ENCODE assay signal across 20 cellular contexts in genomic region chr4:74426101-74426500, GRCh38. TPM values are rescaled to one million over a fixed set of nuclear protein-coding genes. Genes with fewer than 3 reads are reported as not detected.
DNase-seq lines count a peak whose midpoint lies in the region; ATAC-seq, FAIRE-seq and TF ChIP-seq lines count a peak whose summit lies in the region.
"Had no signal": no experiment of that assay in that cellular context is flagged by ENCODE, and none has a peak within 500 bp of the region (broad histone marks: within the 10 kb centered on the region; RNA-seq: fewer than 3 reads in every experiment).

No MANE protein-coding gene starts in this region.

- FAIRE-seq in K562 (lab: Jason Lieb, UNC) (no peak), keratinocyte (lab: Jason Lieb, UNC) (peak; percentile 75)

- intact Hi-C loops in K562 (cut with micrococcal nuclease): no loop called here

- CTCF ChIA-PET in K562 (lab: Yijun Ruan, JAX; ENCODE audit: low intra/inter-chr PET ratio): no interaction called here

- TF ChIP-seq CTCF in AG10803 (conservative IDR thresholded peaks at IDR 0.05; ENCODE audit: low read length): no peak
- no peak for TF ChIP-seq CTCF in K562 (IDR thresholded peaks at IDR 0.05 in 2 of 3, conservative IDR thresholded peaks at IDR 0.05 in 1 of 3; ENCODE audit: insufficient read depth in 2 of 3, low read depth in 1 of 3, low read length in 3 of 3)
- TF ChIP-seq CTCF in keratinocyte (optimal IDR thresholded peaks at IDR 0.05 in 1 of 3, IDR thresholded peaks at IDR 0.05 in 1 of 3, conservative IDR thresholded peaks at IDR 0.05 in 1 of 3; ENCODE audit: extremely low read depth in 1 of 3, insufficient read depth in 2 of 3, low read length in 3 of 3): no peak

- dilution Hi-C loops in keratinocyte (cut with MboI; ENCODE audit: extremely low pct_ligation_motif_present, low sequenced_read_pairs): no loop called here

- ATAC-seq in K562 (no peak), left lobe of liver (no peak), GM21737 (IDR thresholded peaks at IDR 0.05; ENCODE audit: unreplicated experiment) (no peak)
- ATAC-seq: effector memory CD8-positive, alpha-beta T cell had no signal

- no peaks in the 10 kb centered on the region for H3K79me2 ChIP-seq in K562 (ENCODE audit: control insufficient read depth, insufficient read depth, low read length)
- H3K79me2 ChIP-seq in keratinocyte (ENCODE audit: control insufficient read depth, insufficient read depth, low read length): no peaks in the 10 kb centered on the region

- in situ Hi-C loops in K562 (cut with MboI): no loop called here

- H3K36me3 ChIP-seq in K562 (ENCODE audit: control insufficient read depth, insufficient read depth, low read length) (no peaks in the 10 kb centered on the region), keratinocyte (ENCODE audit: control insufficient read depth in 2 of 2, extremely low read depth in 1 of 2, insufficient read depth in 2 of 2, low read length in 2 of 2) (no peaks in the 10 kb centered on the region)
- H3K36me3 ChIP-seq: BLaER1 treated with 17β-estradiol and CSF1 and Interleukin-3, amounts not matched to agents 10 nM and 100 nM; cardiac muscle cell had no signal

- no peaks in the 10 kb centered on the region for H3K9me1 ChIP-seq in K562 (ENCODE audit: control insufficient read depth, insufficient read depth, low read length)
- H3K9me1 ChIP-seq in keratinocyte (ENCODE audit: control insufficient read depth, extremely low read depth, insufficient read depth, low read length): no peaks in the 10 kb centered on the region

- TF ChIP-seq EP300 in K562 (IDR thresholded peaks at IDR 0.05; ENCODE audit: low read length): no peak

- TF ChIP-seq POLR2A in K562 (conservative IDR thresholded peaks at IDR 0.05): no peak

- H4K20me1 ChIP-seq in K562 (replicated peaks; ENCODE audit: control insufficient read depth, insufficient read depth, low read length): no peaks in the 10 kb centered on the region
- no peaks in the 10 kb centered on the region for H4K20me1 ChIP-seq in keratinocyte (ENCODE audit: control insufficient read depth, extremely low read depth, insufficient read depth, low read length)
- H4K20me1 ChIP-seq: BLaER1 treated with 17β-estradiol and CSF1 and Interleukin-3, amounts not matched to agents 10 nM and 100 nM had no signal

- no peak overlapping the region for H3K4me3 ChIP-seq in AG10803 (ENCODE audit: low read length)
- no peak overlapping the region for H3K4me3 ChIP-seq in K562
- H3K4me3 ChIP-seq in keratinocyte (ENCODE audit: control insufficient read depth in 2 of 3, extremely low read depth in 1 of 3, insufficient read depth in 2 of 3, low read depth in 1 of 3, low read length in 3 of 3): no peak overlapping the region
- H3K4me3 ChIP-seq: BLaER1 treated with 17β-estradiol and CSF1 and Interleukin-3, amounts not matched to agents 10 nM and 100 nM; cardiac muscle cell had no signal

- H3K9ac ChIP-seq in K562 (ENCODE audit: insufficient read depth in 1 of 2, low read depth in 2 of 2, low read length in 2 of 2) (no peak overlapping the region), keratinocyte (ENCODE audit: control insufficient read depth, extremely low read depth, insufficient read depth, low read length) (no peak overlapping the region)
- H3K9ac ChIP-seq: BLaER1 treated with 17β-estradiol and CSF1 and Interleukin-3, amounts not matched to agents 10 nM and 100 nM had no signal

- H3K4me2 ChIP-seq in K562 (ENCODE audit: insufficient read depth, low read length) (no peak overlapping the region), keratinocyte (ENCODE audit: control insufficient read depth, extremely low read depth, insufficient read depth, low read depth, low read length) (peak overlapping the region; percentile 4)
- H3K4me2 ChIP-seq: BLaER1 treated with 17β-estradiol and CSF1 and Interleukin-3, amounts not matched to agents 10 nM and 100 nM had no signal

- H3K9me3 ChIP-seq in K562 (replicated peaks; ENCODE audit: control insufficient read depth, insufficient read depth, low read depth, low read length) (no peaks in the 10 kb centered on the region), keratinocyte (ENCODE audit: control insufficient read depth, low read depth, low read length) (no peaks in the 10 kb centered on the region)
- H3K9me3 ChIP-seq: BLaER1 treated with 17β-estradiol and CSF1 and Interleukin-3, amounts not matched to agents 10 nM and 100 nM had no signal

- WGBS in K562 (ENCODE audit: insufficient coverage, low coverage, missing lambda C conversion rate): no CpG with 5 or more reads among the region's 1 CpG

- peaks cover 0 to 10% of the 10 kb centered on the region in 2 experiments; a peak in 2 of 5 replicates for H3K4me1 ChIP-seq in K562 (replicated peaks in 1 of 2; ENCODE audit: control insufficient read depth in 2 of 2, insufficient read depth in 2 of 2, low read length in 2 of 2)
- peaks cover 61% of the 10 kb centered on the region for H3K4me1 ChIP-seq in keratinocyte (ENCODE audit: control insufficient read depth, extremely low read depth, insufficient read depth, low read length)

- no TSS peak for BruUV-seq in K562 (replicated peaks; lab: Mats Ljungman, UMichigan)

- TF ChIP-seq RAD21 in K562 (CRISPR knock-in tag; conservative IDR thresholded peaks at IDR 0.05 in 1 of 2, IDR thresholded peaks at IDR 0.05 in 1 of 2): no peak

- H2AFZ ChIP-seq in K562 (ENCODE audit: low read depth, low read length) (peak overlapping the region; percentile 21; the same call in 1 of the 2 replicates), keratinocyte (ENCODE audit: control insufficient read depth, low read length) (no peak overlapping the region)

- POLR2A ChIA-PET in K562 (lab: Yijun Ruan, JAX): interaction anchor here (0.8 to 3.3 kb wide), 2 partner anchors 19 to 21 kb away, joined by 3 to 12 read pairs; partner anchors contain the start of gene AREG

- H3K27me3 ChIP-seq in K562 (ENCODE audit: control insufficient read depth in 2 of 2, insufficient read depth in 2 of 2, low read length in 2 of 2) (no peaks in the 10 kb centered on the region), keratinocyte (ENCODE audit: control insufficient read depth, extremely low read depth, insufficient read depth, low read length) (no peaks in the 10 kb centered on the region)
- H3K27me3 ChIP-seq: BLaER1 treated with 17β-estradiol and CSF1 and Interleukin-3, amounts not matched to agents 10 nM and 100 nM; cardiac muscle cell had no signal

- DNase-seq in AG10803 (ENCODE audit: low read depth) (peak; percentile 32), HCEC 1CT (peak; percentile 48), K562 (ENCODE audit: extremely low read depth in 1 of 4, low spot score in 3 of 4) (no peak), keratinocyte (ENCODE audit: low read depth, low spot score) (no peak), NCI-H526 (lab: John Stamatoyannopoulos, UW) (no peak), left lobe of liver (ENCODE audit: low spot score) (no peak), HUDEP-2 (lab: John Stamatoyannopoulos, UW; ENCODE audit: unreplicated experiment in 76 of 76) (no peak)
- DNase-seq: activated CD4-positive, alpha-beta T cell treated with anti-CD3 and anti-CD28 coated beads, Interleukin-2, amount 50 U/mL, for 1 hour; activated effector memory CD4-positive, alpha-beta T cell treated with anti-CD3 and anti-CD28 coated beads, Interleukin-2, amount 50 U/mL, for 16 hours; DMS153; effector memory CD8-positive, alpha-beta T cell; glutamatergic neuron; kidney glomerular epithelial cell; NCI-H1092; NK-92 treated with Interleukin-12 subunit alpha and Interleukin-12 subunit beta, amount 100 ng/mL, for 24 hours; SHP77; stimulated activated CD4-positive, alpha-beta T cell treated with anti-CD3 and anti-CD28 coated beads, Interleukin-15, amount 100 ng/mL, for 24 hours had no signal

- H3K27ac ChIP-seq in K562 (ENCODE audit: extremely low read depth, low read depth, low read length) (no peak overlapping the region), keratinocyte (ENCODE audit: control insufficient read depth, insufficient read depth, low read length) (peak overlapping the region; percentile 51)
- H3K27ac ChIP-seq: BLaER1 treated with 17β-estradiol and CSF1 and Interleukin-3, amounts not matched to agents 10 nM and 100 nM; cardiac muscle cell had no signal

TF ChIP-seq in K562, 482 proteins besides CTCF, POLR2A, EP300 and RAD21 (continues in another document):
- TF ChIP-seq U2AF2 (optimal IDR thresholded peaks at IDR 0.05; ENCODE audit: low read depth, low read length) (no peak), ZNF696 (CRISPR knock-in tag; conservative IDR thresholded peaks at IDR 0.05) (no peak)

RNA-seq across cellular contexts. Expression of gene AREG, which starts 18.8 kb away (rescaled TPM):
- total RNA-seq in K562 (2011; cell fraction: chromatin; rRNA removed; ENCODE audit: low replicate concordance): 10.7 and 18.3 TPM in 2 replicates
- total RNA-seq in K562 (2011; cell fraction: nucleolus; rRNA removed): 16.6 and 18.3 TPM in 2 replicates
- 17.7 and 18.4 TPM in 2 replicates for total RNA-seq in K562 (2011; cell fraction: nucleoplasm; rRNA removed)
- total RNA-seq in K562 (2014; rRNA removed): 4.5 and 5.8 TPM in 2 replicates
- 5.7 and 6.7 TPM in 2 replicates for total RNA-seq in K562 (2014; rRNA removed; fragmentation: Illumina TruSeq; extraction: Trizol)
- 2.8 and 3.5 TPM in 2 replicates for total RNA-seq in K562 (2015; rRNA removed; fragmentation: Illumina TruSeq; extraction: Trizol)
- 5.4 and 5.6 TPM in 2 replicates for total RNA-seq in K562 (2021)
- polyA plus RNA-seq in K562 (2011; rRNA removed): 7.3 and 8.5 TPM in 2 replicates
- polyA plus RNA-seq in K562 (2011; cell fraction: cytosol; rRNA removed): 6.3 and 6.9 TPM in 2 replicates
- polyA plus RNA-seq in K562 (2011; cell fraction: nucleus; rRNA removed): 5.3 and 7.3 TPM in 2 replicates
- polyA plus RNA-seq in K562 (2012): 5.1 and 9.9 TPM in 2 replicates
- 6.5 and 7.7 TPM in 2 replicates for polyA plus RNA-seq in K562 (2014; fragmentation: Illumina TruSeq; extraction: Trizol)
- polyA plus RNA-seq in K562 (2014; fragmentation: Nextera tagmentation; extraction: Ambion mirVana): 1 to 10 TPM; 1.4 to 2.4 TPM
- 3.8 and 5.5 TPM in 2 replicates for polyA plus RNA-seq in K562 (2014; rRNA removed)
- polyA minus RNA-seq in K562 (2011; rRNA and poly(A)+ RNA removed): 3.9 and 7.5 TPM in 2 replicates
- 3.4 and 3.9 TPM in 2 replicates for polyA minus RNA-seq in K562 (2011; cell fraction: cytosol; rRNA and poly(A)+ RNA removed)
- polyA minus RNA-seq in K562 (2011; cell fraction: nucleus; rRNA and poly(A)+ RNA removed): 6.2 and 10.2 TPM in 2 replicates
- 789 to 1,566 TPM (median 1,110 TPM) in 3 replicates for polyA plus RNA-seq in keratinocyte
- 1,014 TPM for polyA plus RNA-seq in keratinocyte (2011; ENCODE audit: low read depth)
- 1,009 and 1,335 TPM in 2 replicates for polyA plus RNA-seq in keratinocyte (2011; cell fraction: cytosol; rRNA removed)
- polyA plus RNA-seq in keratinocyte (2011; cell fraction: nucleus; rRNA removed): 1,924 and 2,206 TPM in 2 replicates
- 940 and 1,075 TPM in 2 replicates for polyA plus RNA-seq in keratinocyte (2012; ENCODE audit: low replicate concordance)
- polyA minus RNA-seq in keratinocyte: 250 to 495 TPM (median 271 TPM) in 3 replicates
- 555 TPM for polyA minus RNA-seq in keratinocyte (2011; cell fraction: cytosol; rRNA and poly(A)+ RNA removed)
- 568 and 706 TPM in 2 replicates for polyA minus RNA-seq in keratinocyte (2011; cell fraction: nucleus; rRNA and poly(A)+ RNA removed)
- 0.18 TPM for total RNA-seq in left lobe of liver
- total RNA-seq: cardiac muscle cell had no signal

Comparison
In these comparisons a context has a peak if more than half of its experiments do, and no peak if none do; other contexts are left out.
1. DNase-seq: peak in AG10803 (single experiment) and HCEC 1CT (single experiment); none in K562 (0 of 4), keratinocyte (single experiment), NCI-H526 (0 of 2), left lobe of liver (single experiment) and HUDEP-2 (0 of 76).